1 cellular context compared by ENCODE assay signal in the genomic region with DNA sequence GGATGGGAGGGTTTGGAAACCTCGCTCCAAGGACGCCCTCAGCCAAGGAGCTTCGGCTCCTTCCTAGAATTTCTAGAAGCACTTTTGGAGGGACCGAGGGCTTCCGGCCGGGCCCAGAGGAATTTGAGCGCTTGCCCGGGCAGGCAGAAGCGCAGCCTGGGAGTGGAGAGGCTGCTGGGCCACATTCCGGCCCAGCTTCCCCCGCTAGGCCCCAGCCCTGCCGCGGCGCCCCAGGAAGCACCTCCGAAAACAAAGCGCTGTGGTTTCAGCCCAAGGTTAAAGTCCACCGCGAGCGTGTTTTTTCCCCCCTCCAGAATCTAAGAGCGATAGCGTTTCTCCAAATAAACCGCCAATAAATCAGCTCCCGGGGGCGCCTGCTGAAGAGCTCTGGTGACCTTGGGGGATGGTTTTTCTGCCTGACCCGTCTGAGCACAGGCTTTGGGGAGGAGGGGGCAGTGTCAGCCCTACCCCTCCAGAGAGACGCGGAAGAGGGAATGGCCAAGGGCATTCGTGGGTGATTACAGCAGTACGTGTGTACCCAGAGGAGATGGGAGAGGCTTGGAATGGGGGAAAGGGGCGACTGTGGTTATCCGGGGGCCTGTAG.
TF ChIP-seq lines count a peak whose summit lies in the region.

No MANE protein-coding gene starts in this region.

TF ChIP-seq in K562, 482 proteins besides CTCF, POLR2A, EP300 and RAD21 (continued from another document):
- TF ChIP-seq KAT7 (CRISPR knock-in tag; IDR thresholded peaks at IDR 0.05; ENCODE audit: borderline replicate concordance) (peak; percentile 20; the same call in 1 of the 2 replicates), MEF2D (tag; conservative IDR thresholded peaks at IDR 0.05; ENCODE audit: low read depth) (no peak; the same call in 1 of the 2 replicates), PCBP2 (IDR thresholded peaks at IDR 0.05; ENCODE audit: low read depth, low read length, poor library complexity, severe bottlenecking) (no peak), CHD1 (IDR thresholded peaks at IDR 0.05; ENCODE audit: low read length) (peak; percentile 47), CEBPG (CRISPR knock-in tag; IDR thresholded peaks at IDR 0.05) (no peak), CEBPG (tag; conservative IDR thresholded peaks at IDR 0.05 in 1 of 2, IDR thresholded peaks at IDR 0.05 in 1 of 2) (no peak; a peak in 1 of 4 replicates), ZNF707 (CRISPR knock-in tag; conservative IDR thresholded peaks at IDR 0.05) (no peak), POU5F1 (IDR thresholded peaks at IDR 0.05; ENCODE audit: borderline replicate concordance, low read depth, low read length, partially characterized antibody) (no peak), CGGBP1 (CRISPR knock-in tag; IDR thresholded peaks at IDR 0.05) (no peak), PTRF (tag; IDR thresholded peaks at IDR 0.05) (no peak), GMEB1 (CRISPR knock-in tag; IDR thresholded peaks at IDR 0.05) (no peak), PHTF2 (CRISPR knock-in tag; IDR thresholded peaks at IDR 0.05) (no peak), BRCA1 (IDR thresholded peaks at IDR 0.05) (no peak), BRCA1 (CRISPR knock-in tag; IDR thresholded peaks at IDR 0.05) (no peak), POLR2B (IDR thresholded peaks at IDR 0.05; ENCODE audit: low read depth, partially characterized antibody) (no peak), ASH1L (IDR thresholded peaks at IDR 0.05; ENCODE audit: borderline replicate concordance, low read depth, partially characterized antibody) (no peak), KDM4B (IDR thresholded peaks at IDR 0.05; ENCODE audit: borderline replicate concordance in 2 of 2, low read depth in 1 of 2) (0 out of 4 replicates have a peak, but pooled peaks of 1 of the 2 experiments have one; percentile 6), ILK (tag; IDR thresholded peaks at IDR 0.05; ENCODE audit: borderline replicate concordance, low read depth) (no peak), IFI16 (CRISPR knock-in tag; IDR thresholded peaks at IDR 0.05) (0 out of 2 replicates have a peak, but pooled peaks have one; percentile 49), ZNF699 (CRISPR knock-in tag; IDR thresholded peaks at IDR 0.05; ENCODE audit: insufficient replicate concordance) (no peak), TEAD1 (CRISPR knock-in tag; IDR thresholded peaks at IDR 0.05) (peak in 1 of 2 experiments; percentile 35; a peak in 1 of 4 replicates), HNRNPK (IDR thresholded peaks at IDR 0.05; ENCODE audit: low read depth, low read length, poor library complexity, severe bottlenecking) (no peak), CBX1 (IDR thresholded peaks at IDR 0.05; ENCODE audit: low read depth) (peak; percentile 21; the same call in 1 of the 2 replicates), ZBTB7A (IDR thresholded peaks at IDR 0.05; ENCODE audit: borderline replicate concordance, control insufficient read depth, low read depth, low read length) (peak; percentile 55; the same call in 1 of the 2 replicates), MECOM (CRISPR knock-in tag; IDR thresholded peaks at IDR 0.05) (0 out of 2 replicates have a peak, but pooled peaks have one; percentile 9), TCF7 (IDR thresholded peaks at IDR 0.05; ENCODE audit: borderline replicate concordance) (no peak), PHF8 (IDR thresholded peaks at IDR 0.05; ENCODE audit: borderline replicate concordance, low read length) (peak; percentile 46; the same call in 1 of the 2 replicates)
- TF ChIP-seq, protein P1, sequence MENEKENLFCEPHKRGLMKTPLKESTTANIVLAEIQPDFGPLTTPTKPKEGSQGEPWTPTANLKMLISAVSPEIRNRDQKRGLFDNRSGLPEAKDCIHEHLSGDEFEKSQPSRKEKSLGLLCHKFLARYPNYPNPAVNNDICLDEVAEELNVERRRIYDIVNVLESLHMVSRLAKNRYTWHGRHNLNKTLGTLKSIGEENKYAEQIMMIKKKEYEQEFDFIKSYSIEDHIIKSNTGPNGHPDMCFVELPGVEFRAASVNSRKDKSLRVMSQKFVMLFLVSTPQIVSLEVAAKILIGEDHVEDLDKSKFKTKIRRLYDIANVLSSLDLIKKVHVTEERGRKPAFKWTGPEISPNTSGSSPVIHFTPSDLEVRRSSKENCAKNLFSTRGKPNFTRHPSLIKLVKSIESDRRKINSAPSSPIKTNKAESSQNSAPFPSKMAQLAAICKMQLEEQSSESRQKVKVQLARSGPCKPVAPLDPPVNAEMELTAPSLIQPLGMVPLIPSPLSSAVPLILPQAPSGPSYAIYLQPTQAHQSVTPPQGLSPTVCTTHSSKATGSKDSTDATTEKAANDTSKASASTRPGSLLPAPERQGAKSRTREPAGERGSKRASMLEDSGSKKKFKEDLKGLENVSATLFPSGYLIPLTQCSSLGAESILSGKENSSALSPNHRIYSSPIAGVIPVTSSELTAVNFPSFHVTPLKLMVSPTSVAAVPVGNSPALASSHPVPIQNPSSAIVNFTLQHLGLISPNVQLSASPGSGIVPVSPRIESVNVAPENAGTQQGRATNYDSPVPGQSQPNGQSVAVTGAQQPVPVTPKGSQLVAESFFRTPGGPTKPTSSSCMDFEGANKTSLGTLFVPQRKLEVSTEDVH (IDR thresholded peaks at IDR 0.05; ENCODE audit: low read depth, partially characterized antibody), result no peak
- TF ChIP-seq, protein P2, sequence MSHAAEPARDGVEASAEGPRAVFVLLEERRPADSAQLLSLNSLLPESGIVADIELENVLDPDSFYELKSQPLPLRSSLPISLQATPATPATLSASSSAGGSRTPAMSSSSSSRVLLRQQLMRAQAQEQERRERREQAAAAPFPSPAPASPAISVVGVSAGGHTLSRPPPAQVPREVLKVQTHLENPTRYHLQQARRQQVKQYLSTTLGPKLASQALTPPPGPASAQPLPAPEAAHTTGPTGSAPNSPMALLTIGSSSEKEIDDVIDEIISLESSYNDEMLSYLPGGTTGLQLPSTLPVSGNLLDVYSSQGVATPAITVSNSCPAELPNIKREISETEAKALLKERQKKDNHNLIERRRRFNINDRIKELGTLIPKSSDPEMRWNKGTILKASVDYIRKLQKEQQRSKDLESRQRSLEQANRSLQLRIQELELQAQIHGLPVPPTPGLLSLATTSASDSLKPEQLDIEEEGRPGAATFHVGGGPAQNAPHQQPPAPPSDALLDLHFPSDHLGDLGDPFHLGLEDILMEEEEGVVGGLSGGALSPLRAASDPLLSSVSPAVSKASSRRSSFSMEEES (CRISPR knock-in tag; IDR thresholded peaks at IDR 0.05), result no peak
- TF ChIP-seq, protein P3, sequence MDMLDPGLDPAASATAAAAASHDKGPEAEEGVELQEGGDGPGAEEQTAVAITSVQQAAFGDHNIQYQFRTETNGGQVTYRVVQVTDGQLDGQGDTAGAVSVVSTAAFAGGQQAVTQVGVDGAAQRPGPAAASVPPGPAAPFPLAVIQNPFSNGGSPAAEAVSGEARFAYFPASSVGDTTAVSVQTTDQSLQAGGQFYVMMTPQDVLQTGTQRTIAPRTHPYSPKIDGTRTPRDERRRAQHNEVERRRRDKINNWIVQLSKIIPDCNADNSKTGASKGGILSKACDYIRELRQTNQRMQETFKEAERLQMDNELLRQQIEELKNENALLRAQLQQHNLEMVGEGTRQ (CRISPR knock-in tag; IDR thresholded peaks at IDR 0.05), result no peak
- TF ChIP-seq, protein P4, sequence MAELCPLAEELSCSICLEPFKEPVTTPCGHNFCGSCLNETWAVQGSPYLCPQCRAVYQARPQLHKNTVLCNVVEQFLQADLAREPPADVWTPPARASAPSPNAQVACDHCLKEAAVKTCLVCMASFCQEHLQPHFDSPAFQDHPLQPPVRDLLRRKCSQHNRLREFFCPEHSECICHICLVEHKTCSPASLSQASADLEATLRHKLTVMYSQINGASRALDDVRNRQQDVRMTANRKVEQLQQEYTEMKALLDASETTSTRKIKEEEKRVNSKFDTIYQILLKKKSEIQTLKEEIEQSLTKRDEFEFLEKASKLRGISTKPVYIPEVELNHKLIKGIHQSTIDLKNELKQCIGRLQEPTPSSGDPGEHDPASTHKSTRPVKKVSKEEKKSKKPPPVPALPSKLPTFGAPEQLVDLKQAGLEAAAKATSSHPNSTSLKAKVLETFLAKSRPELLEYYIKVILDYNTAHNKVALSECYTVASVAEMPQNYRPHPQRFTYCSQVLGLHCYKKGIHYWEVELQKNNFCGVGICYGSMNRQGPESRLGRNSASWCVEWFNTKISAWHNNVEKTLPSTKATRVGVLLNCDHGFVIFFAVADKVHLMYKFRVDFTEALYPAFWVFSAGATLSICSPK (IDR thresholded peaks at IDR 0.05; ENCODE audit: borderline replicate concordance), result no peak
- TF ChIP-seq, protein P5, sequence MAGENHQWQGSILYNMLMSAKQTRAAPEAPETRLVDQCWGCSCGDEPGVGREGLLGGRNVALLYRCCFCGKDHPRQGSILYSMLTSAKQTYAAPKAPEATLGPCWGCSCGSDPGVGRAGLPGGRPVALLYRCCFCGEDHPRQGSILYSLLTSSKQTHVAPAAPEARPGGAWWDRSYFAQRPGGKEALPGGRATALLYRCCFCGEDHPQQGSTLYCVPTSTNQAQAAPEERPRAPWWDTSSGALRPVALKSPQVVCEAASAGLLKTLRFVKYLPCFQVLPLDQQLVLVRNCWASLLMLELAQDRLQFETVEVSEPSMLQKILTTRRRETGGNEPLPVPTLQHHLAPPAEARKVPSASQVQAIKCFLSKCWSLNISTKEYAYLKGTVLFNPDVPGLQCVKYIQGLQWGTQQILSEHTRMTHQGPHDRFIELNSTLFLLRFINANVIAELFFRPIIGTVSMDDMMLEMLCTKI (IDR thresholded peaks at IDR 0.05; ENCODE audit: partially characterized antibody), result no peak
- TF ChIP-seq, protein P6, sequence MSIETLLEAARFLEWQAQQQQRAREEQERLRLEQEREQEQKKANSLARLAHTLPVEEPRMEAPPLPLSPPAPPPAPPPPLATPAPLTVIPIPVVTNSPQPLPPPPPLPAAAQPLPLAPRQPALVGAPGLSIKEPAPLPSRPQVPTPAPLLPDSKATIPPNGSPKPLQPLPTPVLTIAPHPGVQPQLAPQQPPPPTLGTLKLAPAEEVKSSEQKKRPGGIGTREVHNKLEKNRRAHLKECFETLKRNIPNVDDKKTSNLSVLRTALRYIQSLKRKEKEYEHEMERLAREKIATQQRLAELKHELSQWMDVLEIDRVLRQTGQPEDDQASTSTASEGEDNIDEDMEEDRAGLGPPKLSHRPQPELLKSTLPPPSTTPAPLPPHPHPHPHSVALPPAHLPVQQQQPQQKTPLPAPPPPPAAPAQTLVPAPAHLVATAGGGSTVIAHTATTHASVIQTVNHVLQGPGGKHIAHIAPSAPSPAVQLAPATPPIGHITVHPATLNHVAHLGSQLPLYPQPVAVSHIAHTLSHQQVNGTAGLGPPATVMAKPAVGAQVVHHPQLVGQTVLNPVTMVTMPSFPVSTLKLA (conservative IDR thresholded peaks at IDR 0.05), result no peak
